ENCODE assay signal across 8 cellular contexts in genomic region chr12:65536876-65537661, GRCh38.
DNase-seq lines count a peak whose midpoint lies in the region; ATAC-seq, FAIRE-seq and TF ChIP-seq lines count a peak whose summit lies in the region.

No MANE protein-coding gene starts in this region.

- peak; percentile 96 for FAIRE-seq in RCC 7860 (lab: Jason Lieb, UNC)

- H3K9me3 Mint-ChIP-seq in immature natural killer cell = peaks cover 9 to 28% (median 14%) of the 10 kb centered on the region in 6 donors
- H3K9me3 Mint-ChIP-seq in CD8-positive, alpha-beta memory T cell = peaks cover 0 to 28% (median 12%) of the 10 kb centered on the region in 5 donors
- peaks cover 13% of the 10 kb centered on the region for H3K9me3 Mint-ChIP-seq in activated CD4-positive, alpha-beta T cell treated with anti-CD3 and anti-CD28 coated beads, Interleukin-2, amount 10 ng/mL, durations not matched to agents 7 days and 5 days

- no peaks in the 10 kb centered on the region for H3K27me3 ChIP-seq in prostate gland (replicated peaks; ENCODE audit: insufficient read depth)
- H3K27me3 ChIP-seq in CD8-positive, alpha-beta memory T cell (ENCODE audit: insufficient read depth, low read length, poor library complexity, severe bottlenecking) = no peaks in the 10 kb centered on the region

- peaks cover 0 to 4% (median 0%) of the 10 kb centered on the region in 3 donors for H3K36me3 Mint-ChIP-seq in immature natural killer cell
- H3K36me3 Mint-ChIP-seq in CD8-positive, alpha-beta memory T cell = peaks cover 0 to 2% (median 0%) of the 10 kb centered on the region in 3 donors
- H3K36me3 Mint-ChIP-seq in activated CD4-positive, alpha-beta T cell treated with anti-CD3 and anti-CD28 coated beads, Interleukin-2, amount 10 ng/mL, durations not matched to agents 7 days and 5 days (ENCODE audit: low read depth) = no peaks in the 10 kb centered on the region

- DNase-seq in ELR (ENCODE audit: low read depth) (peak; percentile 100), RCC 7860 (ENCODE audit: low spot score) (peak; percentile 99), fibroblast of peridontal ligament (ENCODE audit: extremely low read depth) (peak; percentile 100), prostate gland (ENCODE audit: low spot score) (peak; percentile 9), immature natural killer cell (no peak)
- DNase-seq in CD8-positive, alpha-beta memory T cell = no peak
- no peak for DNase-seq in activated CD4-positive, alpha-beta T cell treated with anti-CD3 and anti-CD28 coated beads, Interleukin-2, amount 10 ng/mL, durations not matched to agents 7 days and 5 days

- no peaks in the 10 kb centered on the region for H3K9me3 ChIP-seq in prostate gland
- H3K9me3 ChIP-seq in CD8-positive, alpha-beta memory T cell (ENCODE audit: low read length) = no peaks in the 10 kb centered on the region

- no peaks in the 10 kb centered on the region for H3K4me1 ChIP-seq in prostate gland (replicated peaks)
- no peaks in the 10 kb centered on the region for H3K4me1 ChIP-seq in CD8-positive, alpha-beta memory T cell (ENCODE audit: insufficient read depth, low read length)

- H3K27ac Mint-ChIP-seq in immature natural killer cell = no peak overlapping the region
- H3K27ac Mint-ChIP-seq in CD8-positive, alpha-beta memory T cell = no peak overlapping the region
- no peak overlapping the region for H3K27ac Mint-ChIP-seq in activated CD4-positive, alpha-beta T cell treated with anti-CD3 and anti-CD28 coated beads, Interleukin-2, amount 10 ng/mL, durations not matched to agents 7 days and 5 days

- POLR2A ChIA-PET in CD8-positive, alpha-beta memory T cell (lab: Charles Lee) = no interaction called here
- POLR2A ChIA-PET in activated CD4-positive, alpha-beta T cell treated with anti-CD3 and anti-CD28 coated beads, Interleukin-2, amount 10 ng/mL, durations not matched to agents 7 days and 5 days (lab: Charles Lee) = no interaction called here

- CTCF ChIA-PET in CD8-positive, alpha-beta memory T cell (lab: Charles Lee) = no interaction called here
- CTCF ChIA-PET in activated CD4-positive, alpha-beta T cell treated with anti-CD3 and anti-CD28 coated beads, Interleukin-2, amount 10 ng/mL, durations not matched to agents 7 days and 5 days (lab: Charles Lee) = no interaction called here

- WGBS in prostate gland = 32% methylated on average over 6 of the region's 6 CpGs

- H3K27ac ChIP-seq in prostate gland = no peak overlapping the region
- no peak overlapping the region for H3K27ac ChIP-seq in CD8-positive, alpha-beta memory T cell (ENCODE audit: low read depth, low read length)

- no peaks in the 10 kb centered on the region for H3K4me1 Mint-ChIP-seq in immature natural killer cell
- no peaks in the 10 kb centered on the region for H3K4me1 Mint-ChIP-seq in CD8-positive, alpha-beta memory T cell
- peaks cover 1% of the 10 kb centered on the region for H3K4me1 Mint-ChIP-seq in activated CD4-positive, alpha-beta T cell treated with anti-CD3 and anti-CD28 coated beads, Interleukin-2, amount 10 ng/mL, durations not matched to agents 7 days and 5 days

- H3K36me3 ChIP-seq in prostate gland = no peaks in the 10 kb centered on the region
- no peaks in the 10 kb centered on the region for H3K36me3 ChIP-seq in CD8-positive, alpha-beta memory T cell (ENCODE audit: insufficient read depth, low read length)

- no peak for TF ChIP-seq POLR2A in prostate gland (IDR thresholded peaks at IDR 0.05)

- TF ChIP-seq CTCF in prostate gland (IDR thresholded peaks at IDR 0.05) = no peak

- H3K4me3 Mint-ChIP-seq in immature natural killer cell = no peak overlapping the region
- no peak overlapping the region for H3K4me3 Mint-ChIP-seq in CD8-positive, alpha-beta memory T cell
- H3K4me3 Mint-ChIP-seq in activated CD4-positive, alpha-beta T cell treated with anti-CD3 and anti-CD28 coated beads, Interleukin-2, amount 10 ng/mL, durations not matched to agents 7 days and 5 days = no peak overlapping the region

- ATAC-seq in GM18907 (IDR thresholded peaks at IDR 0.05; ENCODE audit: unreplicated experiment) = no peak

- intact Hi-C loops in prostate gland (cut with DNase I) = no loop called here

- peaks cover 0 to 5% (median 2%) of the 10 kb centered on the region in 3 donors for H3K27me3 Mint-ChIP-seq in immature natural killer cell (ENCODE audit: low read depth in 3 of 3)
- peaks cover 2 to 3% of the 10 kb centered on the region in 2 donors for H3K27me3 Mint-ChIP-seq in CD8-positive, alpha-beta memory T cell
- H3K27me3 Mint-ChIP-seq in activated CD4-positive, alpha-beta T cell treated with anti-CD3 and anti-CD28 coated beads, Interleukin-2, amount 10 ng/mL, durations not matched to agents 7 days and 5 days = no peaks in the 10 kb centered on the region

- H3K4me3 ChIP-seq in prostate gland = no peak overlapping the region
- H3K4me3 ChIP-seq in CD8-positive, alpha-beta memory T cell (ENCODE audit: low read length) = no peak overlapping the region

Comparison
In these comparisons a context has a peak if more than half of its experiments do, and no peak if none do; other contexts are left out.
1. DNase-seq: peak in ELR (single experiment), RCC 7860 (single experiment), fibroblast of peridontal ligament (single experiment) and prostate gland (single experiment); none in immature natural killer cell (0 of 3), CD8-positive, alpha-beta memory T cell (0 of 5) and activated CD4-positive, alpha-beta T cell treated with anti-CD3 and anti-CD28 coated beads, Interleukin-2, amount 10 ng/mL, durations not matched to agents 7 days and 5 days (single experiment).